8 cellular contexts compared by ENCODE assay signal in genomic region chr3:126083138-126083445, GRCh38. TPM values are rescaled to one million over a fixed set of nuclear protein-coding genes. Genes with fewer than 3 reads are reported as not detected.
DNase-seq lines count a peak whose midpoint lies in the region; ATAC-seq lines count a peak whose summit lies in the region.

No MANE protein-coding gene starts in this region.

- POLR2A ChIA-PET in activated CD8-positive, alpha-beta T cell treated with anti-CD3 and anti-CD28 coated beads, Interleukin-2, amount 10 ng/mL, durations not matched to agents 7 days and 5 days (lab: Charles Lee), result no interaction called here

- no peaks in the 10 kb centered on the region for H3K9me3 ChIP-seq in iPS-18c (ENCODE audit: control insufficient read depth, insufficient read depth, low read length)

- ATAC-seq in activated CD8-positive, alpha-beta T cell treated with anti-CD3 and anti-CD28 coated beads, Interleukin-2, amount 10 ng/mL, durations not matched to agents 7 days and 5 days, result no peak
- ATAC-seq in stimulated activated naive CD8-positive, alpha-beta T cell treated with anti-CD3 and anti-CD28 coated beads, Interleukin-15, amount 100 ng/mL, for 72 hours, result no peak
- no peak for ATAC-seq in GM21825 (IDR thresholded peaks at IDR 0.05; ENCODE audit: unreplicated experiment)
- ATAC-seq in HG03280 (IDR thresholded peaks at IDR 0.05; ENCODE audit: unreplicated experiment), result no peak
- ATAC-seq in GM18519 (IDR thresholded peaks at IDR 0.05; ENCODE audit: low FRiP score, unreplicated experiment), result no peak

- peaks cover 10% of the 10 kb centered on the region for H3K36me3 Mint-ChIP-seq in activated CD8-positive, alpha-beta T cell treated with anti-CD3 and anti-CD28 coated beads, Interleukin-2, amount 10 ng/mL, durations not matched to agents 7 days and 5 days (ENCODE audit: low read depth)

- H3K9me3 Mint-ChIP-seq in activated CD8-positive, alpha-beta T cell treated with anti-CD3 and anti-CD28 coated beads, Interleukin-2, amount 10 ng/mL, durations not matched to agents 7 days and 5 days (ENCODE audit: insufficient read depth), result peaks cover 4% of the 10 kb centered on the region
- no peaks in the 10 kb centered on the region for H3K9me3 Mint-ChIP-seq in stimulated activated naive CD8-positive, alpha-beta T cell treated with anti-CD3 and anti-CD28 coated beads, Interleukin-15, amount 100 ng/mL, for 72 hours

- H3K4me1 Mint-ChIP-seq in activated CD8-positive, alpha-beta T cell treated with anti-CD3 and anti-CD28 coated beads, Interleukin-2, amount 10 ng/mL, durations not matched to agents 7 days and 5 days (ENCODE audit: low read depth), result peaks cover 21% of the 10 kb centered on the region
- peaks cover 27% of the 10 kb centered on the region for H3K4me1 Mint-ChIP-seq in stimulated activated naive CD8-positive, alpha-beta T cell treated with anti-CD3 and anti-CD28 coated beads, Interleukin-15, amount 100 ng/mL, for 72 hours

- CTCF ChIA-PET in activated CD8-positive, alpha-beta T cell treated with anti-CD3 and anti-CD28 coated beads, Interleukin-2, amount 10 ng/mL, durations not matched to agents 7 days and 5 days (lab: Charles Lee), result no interaction called here

- DNase-seq in NCI-H146 (lab: John Stamatoyannopoulos, UW) (peak; percentile 29), NCI-H146 treated with DMSO at 0.1 percent for 48 hours (lab: John Stamatoyannopoulos, UW; ENCODE audit: unreplicated experiment) (no peak)
- no peak for DNase-seq in activated CD8-positive, alpha-beta T cell treated with anti-CD3 and anti-CD28 coated beads, Interleukin-2, amount 10 ng/mL, durations not matched to agents 7 days and 5 days
- no peak for DNase-seq in stimulated activated naive CD8-positive, alpha-beta T cell treated with anti-CD3 and anti-CD28 coated beads, Interleukin-15, amount 100 ng/mL, for 72 hours

- H3K27me3 Mint-ChIP-seq in activated CD8-positive, alpha-beta T cell treated with anti-CD3 and anti-CD28 coated beads, Interleukin-2, amount 10 ng/mL, durations not matched to agents 7 days and 5 days (ENCODE audit: low read depth), result no peaks in the 10 kb centered on the region
- H3K27me3 Mint-ChIP-seq in stimulated activated naive CD8-positive, alpha-beta T cell treated with anti-CD3 and anti-CD28 coated beads, Interleukin-15, amount 100 ng/mL, for 72 hours, result no peaks in the 10 kb centered on the region

- peak overlapping the region; percentile 71; the same call in 1 of the 2 replicates for H3K4me3 ChIP-seq in iPS-18c (ENCODE audit: insufficient read depth, low read depth, low read length)

- peak overlapping the region; percentile 91 for H3K4me3 Mint-ChIP-seq in activated CD8-positive, alpha-beta T cell treated with anti-CD3 and anti-CD28 coated beads, Interleukin-2, amount 10 ng/mL, durations not matched to agents 7 days and 5 days
- H3K4me3 Mint-ChIP-seq in stimulated activated naive CD8-positive, alpha-beta T cell treated with anti-CD3 and anti-CD28 coated beads, Interleukin-15, amount 100 ng/mL, for 72 hours, result peak overlapping the region; percentile 87 to 99

- H3K27ac Mint-ChIP-seq in activated CD8-positive, alpha-beta T cell treated with anti-CD3 and anti-CD28 coated beads, Interleukin-2, amount 10 ng/mL, durations not matched to agents 7 days and 5 days, result peak overlapping the region; percentile 92
- H3K27ac Mint-ChIP-seq in stimulated activated naive CD8-positive, alpha-beta T cell treated with anti-CD3 and anti-CD28 coated beads, Interleukin-15, amount 100 ng/mL, for 72 hours, result peak overlapping the region; percentile 94 to 97

RNA-seq across cellular contexts. Expression of gene SLC41A3, which starts 0.8 kb away (rescaled TPM):
- 10 to 100 TPM; 22.0 to 26.5 TPM for total RNA-seq in activated CD8-positive, alpha-beta T cell treated with anti-CD3 and anti-CD28 coated beads, Interleukin-2, amount 10 ng/mL, durations not matched to agents 7 days and 5 days
